Comparison of ENCODE assay signal across 1 cellular context in genomic region chr11:7272373-7272772, GRCh38.
TF ChIP-seq lines count a peak whose summit lies in the region.

No MANE protein-coding gene starts in this region.

TF ChIP-seq in HepG2, 621 proteins besides CTCF, POLR2A, EP300 and RAD21 (continued from another document):
- TF ChIP-seq REST (IDR thresholded peaks at IDR 0.05; ENCODE audit: borderline replicate concordance in 1 of 2, low read depth in 1 of 2, low read length in 2 of 2), result peak in 1 of 2 experiments; percentile 79; a peak in 3 of 4 replicates
- TF ChIP-seq ZKSCAN8 (CRISPR knock-in tag; IDR thresholded peaks at IDR 0.05; ENCODE audit: borderline replicate concordance), result no peak
- no peak for TF ChIP-seq STAT5B (CRISPR knock-in tag; IDR thresholded peaks at IDR 0.05)
- TF ChIP-seq SOX5 (CRISPR knock-in tag; IDR thresholded peaks at IDR 0.05; ENCODE audit: borderline replicate concordance), result no peak
- TF ChIP-seq TFE3 (CRISPR knock-in tag; IDR thresholded peaks at IDR 0.05), result no peak
- TF ChIP-seq MIER2 (CRISPR knock-in tag; IDR thresholded peaks at IDR 0.05), result 0 out of 2 replicates have a peak, but pooled peaks have one; percentile 54
- TF ChIP-seq TEF (CRISPR knock-in tag; IDR thresholded peaks at IDR 0.05), result no peak
